Comparison of ENCODE assay signal across 12 cellular contexts in genomic region chr2:9247786-9248185, GRCh38. TPM values are rescaled to one million over a fixed set of nuclear protein-coding genes. Genes with fewer than 3 reads are reported as not detected.
DNase-seq lines count a peak whose midpoint lies in the region; TF ChIP-seq lines count a peak whose summit lies in the region.
"Had no signal": no experiment of that assay in that cellular context is flagged by ENCODE, and none has a peak within 500 bp of the region (broad histone marks: within the 10 kb centered on the region; RNA-seq: fewer than 3 reads in every experiment).

No MANE protein-coding gene starts in this region.

- H2AFZ ChIP-seq in neuronal stem cell (ENCODE audit: low read length): no peak overlapping the region

- H4K91ac ChIP-seq in neuronal stem cell (ENCODE audit: low read depth, low read length, poor library complexity): no peak overlapping the region

- H3K14ac ChIP-seq in neuronal stem cell (ENCODE audit: low read length): no peak overlapping the region

- H3K4me2 ChIP-seq in neuronal stem cell (ENCODE audit: insufficient read depth, low read length, poor library complexity, severe bottlenecking): no peak overlapping the region

- no peak overlapping the region for H2BK15ac ChIP-seq in neuronal stem cell (ENCODE audit: low read length)

- H3K9me3 ChIP-seq in endodermal cell (ENCODE audit: control insufficient read depth, low read length) (no peaks in the 10 kb centered on the region), neuronal stem cell (replicated peaks in 1 of 2; ENCODE audit: control insufficient read depth in 2 of 2, insufficient read depth in 1 of 2, low read depth in 1 of 2, low read length in 2 of 2) (peaks cover 0 to under 1% of the 10 kb centered on the region in 2 donors)
- H3K9me3 ChIP-seq: upper lobe of left lung had no signal

- H2AK5ac ChIP-seq in neuronal stem cell (ENCODE audit: low read depth, low read length): no peak overlapping the region

- peaks cover 7% of the 10 kb centered on the region for H3K79me1 ChIP-seq in neuronal stem cell (ENCODE audit: low read depth, low read length)

- H3K4me1 ChIP-seq in endodermal cell (ENCODE audit: control insufficient read depth, insufficient read depth, low read length) (no peaks in the 10 kb centered on the region), neuronal stem cell (ENCODE audit: control insufficient read depth in 2 of 2, insufficient read depth in 1 of 2, low read depth in 1 of 2, low read length in 2 of 2) (peaks cover 13 to 16% of the 10 kb centered on the region in 2 donors)

- H3K27ac ChIP-seq in endodermal cell (ENCODE audit: low read depth, low read length): peak overlapping the region; percentile 83
- no peak overlapping the region for H3K27ac ChIP-seq in neuronal stem cell (replicated peaks; ENCODE audit: low read length)

- H3K4ac ChIP-seq in neuronal stem cell (ENCODE audit: low read length): no peak overlapping the region

- no peak overlapping the region for H3K4me3 ChIP-seq in endodermal cell (ENCODE audit: low read length)
- no peak overlapping the region for H3K4me3 ChIP-seq in neuronal stem cell (ENCODE audit: low read length in 2 of 2)
- H3K4me3 ChIP-seq: upper lobe of left lung had no signal

- H3K27me3 ChIP-seq in endodermal cell (ENCODE audit: control insufficient read depth, insufficient read depth, low read length, poor library complexity, severe bottlenecking): no peaks in the 10 kb centered on the region
- H3K27me3 ChIP-seq in neuronal stem cell (ENCODE audit: control insufficient read depth in 3 of 3, insufficient read depth in 3 of 3, low read depth in 1 of 3, low read length in 3 of 3): no peaks in the 10 kb centered on the region
- H3K27me3 ChIP-seq: upper lobe of left lung had no signal

- no peak overlapping the region for H3K27ac Mint-ChIP-seq in endodermal cell
- H3K27ac Mint-ChIP-seq: activated CD8-positive, alpha-beta T cell treated with anti-CD3 and anti-CD28 coated beads, Interleukin-2, amount 10 ng/mL, durations not matched to agents 7 days and 5 days; activated naive CD8-positive, alpha-beta T cell treated with anti-CD3 and anti-CD28 coated beads for 36 hours; T-helper 1 cell treated with Interleukin-12 subunit alpha and Interleukin-12 subunit beta and Interleukin-4 antibody, amounts not matched to agents 30 μg/mL and 1 μg/mL, for 36 hours had no signal

- no peak overlapping the region for H3K23ac ChIP-seq in neuronal stem cell (ENCODE audit: low read depth, low read length, poor library complexity)

- no peak overlapping the region for H3K9ac ChIP-seq in endodermal cell (ENCODE audit: extremely low read depth, low read length, poor library complexity, severe bottlenecking)
- H3K9ac ChIP-seq in neuronal stem cell (ENCODE audit: low read depth, low read length, poor library complexity): no peak overlapping the region

- DNase-seq in DMS153 treated with DMSO at 0.1 percent for 48 hours (lab: John Stamatoyannopoulos, UW; ENCODE audit: unreplicated experiment) (peak; percentile 4), NCI-H524 treated with DMSO at 0.1 percent for 48 hours (lab: John Stamatoyannopoulos, UW) (peak; percentile 83), endodermal cell (no peak), neuronal stem cell (ENCODE audit: low spot score) (no peak), putamen (ENCODE audit: low spot score) (no peak), GM13976 (ENCODE audit: low spot score) (no peak), DMS114 treated with DMSO at 0.1 percent for 48 hours (lab: John Stamatoyannopoulos, UW; ENCODE audit: unreplicated experiment) (no peak)
- DNase-seq in stimulated activated CD4-positive, alpha-beta T cell treated with anti-CD3 and anti-CD28 coated beads, Interleukin-2, amount 100 ng/mL, for 48 hours: no peak
- DNase-seq: activated CD8-positive, alpha-beta T cell treated with anti-CD3 and anti-CD28 coated beads, Interleukin-2, amount 10 ng/mL, durations not matched to agents 7 days and 5 days; activated naive CD8-positive, alpha-beta T cell treated with anti-CD3 and anti-CD28 coated beads for 36 hours; upper lobe of left lung had no signal

- H2BK5ac ChIP-seq in neuronal stem cell (ENCODE audit: low read length): no peak overlapping the region

- H3K36me3 Mint-ChIP-seq in endodermal cell (ENCODE audit: low read depth): no peaks in the 10 kb centered on the region
- H3K36me3 Mint-ChIP-seq: activated naive CD8-positive, alpha-beta T cell treated with anti-CD3 and anti-CD28 coated beads for 36 hours had no signal

- peak overlapping the region; percentile 52 for H4K8ac ChIP-seq in neuronal stem cell (ENCODE audit: low read depth, low read length)

- H3K18ac ChIP-seq in neuronal stem cell (ENCODE audit: low read length): no peak overlapping the region

- H3K4me3 Mint-ChIP-seq in endodermal cell: no peak overlapping the region
- H3K4me3 Mint-ChIP-seq: activated CD8-positive, alpha-beta T cell treated with anti-CD3 and anti-CD28 coated beads, Interleukin-2, amount 10 ng/mL, durations not matched to agents 7 days and 5 days; activated naive CD8-positive, alpha-beta T cell treated with anti-CD3 and anti-CD28 coated beads for 36 hours; T-helper 1 cell treated with Interleukin-12 subunit alpha and Interleukin-12 subunit beta and Interleukin-4 antibody, amounts not matched to agents 30 μg/mL and 1 μg/mL, for 36 hours had no signal

- H2BK120ac ChIP-seq in neuronal stem cell (ENCODE audit: low read depth, low read length): no peak overlapping the region

- no peak for TF ChIP-seq CTCF in endodermal cell (conservative IDR thresholded peaks at IDR 0.05)
- no peak for TF ChIP-seq CTCF in GM13976 (IDR thresholded peaks at IDR 0.05; ENCODE audit: borderline replicate concordance, control extremely low read depth, extremely low read depth, insufficient read depth, missing control alignments)

- H2BK12ac ChIP-seq in neuronal stem cell (ENCODE audit: low read length): no peak overlapping the region

- H3K27me3 Mint-ChIP-seq in endodermal cell (ENCODE audit: insufficient read depth): peaks cover 4% of the 10 kb centered on the region

- in situ Hi-C loops in GM13976 (cut with MboI; ENCODE audit: low sequenced_read_pairs, unreplicated experiment): no loop called here

- H3K4me1 Mint-ChIP-seq in endodermal cell: peaks cover 10% of the 10 kb centered on the region
- H3K4me1 Mint-ChIP-seq: activated naive CD8-positive, alpha-beta T cell treated with anti-CD3 and anti-CD28 coated beads for 36 hours had no signal

- H3K9me3 Mint-ChIP-seq in endodermal cell: no peaks in the 10 kb centered on the region
- H3K9me3 Mint-ChIP-seq: activated naive CD8-positive, alpha-beta T cell treated with anti-CD3 and anti-CD28 coated beads for 36 hours; T-helper 1 cell treated with Interleukin-12 subunit alpha and Interleukin-12 subunit beta and Interleukin-4 antibody, amounts not matched to agents 30 μg/mL and 1 μg/mL, for 36 hours had no signal

- WGBS in endodermal cell (ENCODE audit: insufficient coverage in 1 of 2, insufficient read length in 1 of 2), 2 experiments: 93 to 100% methylated on average over 1 to 6 of the region's 6 CpGs
- no CpG with 5 or more reads among the region's 6 CpGs for WGBS in neuronal stem cell (ENCODE audit: extremely low coverage in 2 of 2, insufficient read length in 2 of 2, insufficient replicate concordance in 1 of 2), 2 donors

- no peaks in the 10 kb centered on the region for H3K36me3 ChIP-seq in endodermal cell (ENCODE audit: control insufficient read depth, insufficient read depth, low read length)
- H3K36me3 ChIP-seq in neuronal stem cell (replicated peaks in 1 of 2; ENCODE audit: control insufficient read depth in 2 of 2, insufficient read depth in 2 of 2, low read length in 2 of 2): no peaks in the 10 kb centered on the region
- H3K36me3 ChIP-seq: upper lobe of left lung had no signal

RNA-seq across cellular contexts. Expression of gene ASAP2, which starts 41.2 kb away (rescaled TPM):
- total RNA-seq in endodermal cell: 10 to 100 TPM; 11.8 to 20.4 TPM
- polyA plus RNA-seq in endodermal cell (2013, experiment 1 of 2): 45.7 TPM
- 45.8 TPM for polyA plus RNA-seq in endodermal cell (2013, experiment 2 of 2)
- polyA plus RNA-seq in neuronal stem cell (2013, experiment 1 of 2): 24.8 TPM
- polyA plus RNA-seq in neuronal stem cell (2013, experiment 2 of 2): 26.3 TPM
- total RNA-seq: activated CD8-positive, alpha-beta T cell treated with anti-CD3 and anti-CD28 coated beads, Interleukin-2, amount 10 ng/mL, durations not matched to agents 7 days and 5 days had no signal

Comparison
In these comparisons a context has a peak if more than half of its experiments do, and no peak if none do; other contexts are left out.
1. DNase-seq: peak in DMS153 treated with DMSO at 0.1 percent for 48 hours (single experiment) and NCI-H524 treated with DMSO at 0.1 percent for 48 hours (single experiment); none in endodermal cell (single experiment), neuronal stem cell (single experiment), putamen (single experiment), GM13976 (single experiment), DMS114 treated with DMSO at 0.1 percent for 48 hours (single experiment) and stimulated activated CD4-positive, alpha-beta T cell treated with anti-CD3 and anti-CD28 coated beads, Interleukin-2, amount 100 ng/mL, for 48 hours (0 of 2).